ENCODE assay signal across 27 cellular contexts in genomic region chr7:73838642-73839041, GRCh38. TPM values are rescaled to one million over a fixed set of nuclear protein-coding genes. Genes with fewer than 3 reads are reported as not detected.
A peak's percentile ranks its signal among the peaks of the same experiment; 100 is the strongest.
DNase-seq lines count a peak whose midpoint lies in the region; ATAC-seq and TF ChIP-seq lines count a peak whose summit lies in the region.
"Had no signal": no experiment of that assay in that cellular context is flagged by ENCODE, and none has a peak within 500 bp of the region (broad histone marks: within the 10 kb centered on the region; RNA-seq: fewer than 3 reads in every experiment).

No MANE protein-coding gene starts in this region.

- no peak for TF ChIP-seq CTCF in natural killer cell (IDR thresholded peaks at IDR 0.05)
- TF ChIP-seq CTCF in MCF 10A (IDR thresholded peaks at IDR 0.05; ENCODE audit: unreplicated experiment) = no peak

- no TSS peak for BruUV-seq in MCF 10A (replicated peaks; lab: Mats Ljungman, UMichigan)

- no peak for ATAC-seq in natural killer cell treated with Interleukin-12 subunit alpha and Interleukin-12 subunit beta and Interleukin-15 and Interleukin-18, amount 100 ng/mL, for 72 hours
- ATAC-seq in natural killer cell (no peak), HG03457 (IDR thresholded peaks at IDR 0.05; ENCODE audit: unreplicated experiment) (no peak)
- ATAC-seq: activated CD8-positive, alpha-beta T cell treated with anti-CD3 and anti-CD28 coated beads for 36 hours had no signal

- H3K36me3 Mint-ChIP-seq in natural killer cell treated with Interleukin-12 subunit alpha and Interleukin-12 subunit beta and Interleukin-15 and Interleukin-18, amount 100 ng/mL, for 72 hours = no peaks in the 10 kb centered on the region
- H3K36me3 Mint-ChIP-seq in natural killer cell = no peaks in the 10 kb centered on the region
- H3K36me3 Mint-ChIP-seq in MCF 10A (ENCODE audit: insufficient read depth, unreplicated experiment) = no peaks in the 10 kb centered on the region
- no peaks in the 10 kb centered on the region for H3K36me3 Mint-ChIP-seq in activated CD4-positive, alpha-beta memory T cell treated with anti-CD3 and anti-CD28 coated beads, Interleukin-2, amount 10 ng/mL, durations not matched to agents 7 days and 5 days (ENCODE audit: low read depth)
- H3K36me3 Mint-ChIP-seq: brain had no signal

- intact Hi-C loops in natural killer cell (cut with micrococcal nuclease) = no loop called here
- intact Hi-C loops in MCF 10A (cut with micrococcal nuclease) = no loop called here

- H3K27ac Mint-ChIP-seq in natural killer cell treated with Interleukin-12 subunit alpha and Interleukin-12 subunit beta and Interleukin-15 and Interleukin-18, amount 100 ng/mL, for 72 hours = no peak overlapping the region
- no peak overlapping the region for H3K27ac Mint-ChIP-seq in natural killer cell
- H3K27ac Mint-ChIP-seq in MCF 10A (ENCODE audit: low read depth, unreplicated experiment) = peak overlapping the region; percentile 52
- no peak overlapping the region for H3K27ac Mint-ChIP-seq in activated CD4-positive, alpha-beta memory T cell treated with anti-CD3 and anti-CD28 coated beads, Interleukin-2, amount 10 ng/mL, durations not matched to agents 7 days and 5 days
- H3K27ac Mint-ChIP-seq: activated CD8-positive, alpha-beta T cell treated with anti-CD3 and anti-CD28 coated beads for 36 hours; brain had no signal

- DNase-seq in natural killer cell treated with Interleukin-12 subunit alpha and Interleukin-12 subunit beta and Interleukin-15 and Interleukin-18, amount 100 ng/mL, for 72 hours (ENCODE audit: low spot score) = peak; percentile 26
- DNase-seq in natural killer cell (no peak), MCF 10A (ENCODE audit: unreplicated experiment) (peak; percentile 86), kidney tubule cell (ENCODE audit: low spot score) (peak; percentile 53), Ammon's horn (ENCODE audit: low spot score) (no peak), dedifferentiated amniotic fluid mesenchymal stem cell (ENCODE audit: extremely low spot score) (no peak)
- no peak for DNase-seq in activated CD4-positive, alpha-beta memory T cell treated with anti-CD3 and anti-CD28 coated beads, Interleukin-2, amount 10 ng/mL, durations not matched to agents 7 days and 5 days
- DNase-seq: activated CD4-positive, CD25-positive, alpha-beta regulatory T cell; activated CD8-positive, alpha-beta T cell treated with anti-CD3 and anti-CD28 coated beads for 36 hours; activated gamma-delta T cell; activated T-cell treated with anti-CD3 and anti-CD28 coated beads for 4 hours; AML-193; foreskin fibroblast; left ventricle myocardium inferior; NCI-H1417 treated with DMSO at 0.1 percent for 48 hours; NCI-H2107; NCI-H524 treated with DMSO at 0.1 percent for 48 hours; RPMI8226; SK-N-SH; stimulated activated CD4-positive, alpha-beta T cell treated with anti-CD3 and anti-CD28 coated beads, Interleukin-1b, Interleukin-23, amount 100 ng/mL, for 48 hours; testis had no signal

- H3K27me3 Mint-ChIP-seq in natural killer cell treated with Interleukin-12 subunit alpha and Interleukin-12 subunit beta and Interleukin-15 and Interleukin-18, amount 100 ng/mL, for 72 hours = no peaks in the 10 kb centered on the region
- H3K27me3 Mint-ChIP-seq in natural killer cell (ENCODE audit: low read depth in 2 of 2) (no peaks in the 10 kb centered on the region), MCF 10A (ENCODE audit: insufficient read depth, unreplicated experiment) (no peaks in the 10 kb centered on the region)
- peaks cover under 1% of the 10 kb centered on the region for H3K27me3 Mint-ChIP-seq in activated CD4-positive, alpha-beta memory T cell treated with anti-CD3 and anti-CD28 coated beads, Interleukin-2, amount 10 ng/mL, durations not matched to agents 7 days and 5 days
- H3K27me3 Mint-ChIP-seq: activated CD8-positive, alpha-beta T cell treated with anti-CD3 and anti-CD28 coated beads for 36 hours had no signal

- H3K4me3 Mint-ChIP-seq in natural killer cell treated with Interleukin-12 subunit alpha and Interleukin-12 subunit beta and Interleukin-15 and Interleukin-18, amount 100 ng/mL, for 72 hours = no peak overlapping the region
- H3K4me3 Mint-ChIP-seq in natural killer cell (no peak overlapping the region), MCF 10A (ENCODE audit: unreplicated experiment) (no peak overlapping the region)
- no peak overlapping the region for H3K4me3 Mint-ChIP-seq in activated CD4-positive, alpha-beta memory T cell treated with anti-CD3 and anti-CD28 coated beads, Interleukin-2, amount 10 ng/mL, durations not matched to agents 7 days and 5 days
- H3K4me3 Mint-ChIP-seq: activated CD8-positive, alpha-beta T cell treated with anti-CD3 and anti-CD28 coated beads for 36 hours had no signal

- POLR2A ChIA-PET in MCF 10A (lab: Yijun Ruan, JAX) = interaction anchor here (1.1 to 3.5 kb wide), 4 partner anchors 11 to 100 kb away, joined by 3 to 24 read pairs (median 9); partner anchors contain the start of gene ABHD11
- POLR2A ChIA-PET in activated CD4-positive, alpha-beta memory T cell treated with anti-CD3 and anti-CD28 coated beads, Interleukin-2, amount 10 ng/mL, durations not matched to agents 7 days and 5 days (lab: Charles Lee) = no interaction called here

- H3K9me3 Mint-ChIP-seq in natural killer cell treated with Interleukin-12 subunit alpha and Interleukin-12 subunit beta and Interleukin-15 and Interleukin-18, amount 100 ng/mL, for 72 hours = no peaks in the 10 kb centered on the region
- H3K9me3 Mint-ChIP-seq in natural killer cell (no peaks in the 10 kb centered on the region), MCF 10A (ENCODE audit: unreplicated experiment) (no peaks in the 10 kb centered on the region)
- no peaks in the 10 kb centered on the region for H3K9me3 Mint-ChIP-seq in activated CD4-positive, alpha-beta memory T cell treated with anti-CD3 and anti-CD28 coated beads, Interleukin-2, amount 10 ng/mL, durations not matched to agents 7 days and 5 days
- H3K9me3 Mint-ChIP-seq: activated CD8-positive, alpha-beta T cell treated with anti-CD3 and anti-CD28 coated beads for 36 hours; neural crest cell had no signal

- peaks cover 0 to 4% of the 10 kb centered on the region in 2 donors for H3K4me1 Mint-ChIP-seq in natural killer cell treated with Interleukin-12 subunit alpha and Interleukin-12 subunit beta and Interleukin-15 and Interleukin-18, amount 100 ng/mL, for 72 hours (ENCODE audit: low read depth in 2 of 2)
- peaks cover 0 to 7% of the 10 kb centered on the region in 2 donors for H3K4me1 Mint-ChIP-seq in natural killer cell
- peaks cover 12% of the 10 kb centered on the region for H3K4me1 Mint-ChIP-seq in MCF 10A (ENCODE audit: insufficient read depth, unreplicated experiment)
- peaks cover 21% of the 10 kb centered on the region for H3K4me1 Mint-ChIP-seq in activated CD4-positive, alpha-beta memory T cell treated with anti-CD3 and anti-CD28 coated beads, Interleukin-2, amount 10 ng/mL, durations not matched to agents 7 days and 5 days
- H3K4me1 Mint-ChIP-seq: brain had no signal

- CTCF ChIA-PET in MCF 10A (lab: Yijun Ruan, JAX) = interaction anchor here (1.0 to 1.1 kb wide), 2 partner anchors 17 to 27 kb away, joined by 4 to 5 read pairs; no protein-coding TSS in a partner anchor
- CTCF ChIA-PET in activated CD4-positive, alpha-beta memory T cell treated with anti-CD3 and anti-CD28 coated beads, Interleukin-2, amount 10 ng/mL, durations not matched to agents 7 days and 5 days (lab: Charles Lee) = interaction anchor here (0.6 kb wide), 1 partner anchor 563 kb away, joined by 5 read pairs; no protein-coding TSS in a partner anchor

RNA-seq across cellular contexts. Expression of gene METTL27, which starts 3.7 kb away (rescaled TPM):
- not detected for total RNA-seq in natural killer cell treated with Interleukin-12 subunit alpha and Interleukin-12 subunit beta and Interleukin-15 and Interleukin-18, amount 100 ng/mL, for 72 hours
- total RNA-seq in natural killer cell = 1 to 10 TPM in 1 of 3 donors, not detected in 2; 1.2 TPM
- total RNA-seq in MCF 10A (2022) = 4.4 and 7.3 TPM in 2 replicates
- total RNA-seq in activated CD4-positive, alpha-beta memory T cell treated with anti-CD3 and anti-CD28 coated beads, Interleukin-2, amount 10 ng/mL, durations not matched to agents 7 days and 5 days = 1 to 10 TPM; 3.3 to 3.7 TPM
- total RNA-seq: activated CD8-positive, alpha-beta T cell treated with anti-CD3 and anti-CD28 coated beads for 36 hours; mononuclear cell had no signal

RNA-seq across cellular contexts. Expression of gene CLDN4, which starts 7.8 kb away (rescaled TPM):
- total RNA-seq in natural killer cell treated with Interleukin-12 subunit alpha and Interleukin-12 subunit beta and Interleukin-15 and Interleukin-18, amount 100 ng/mL, for 72 hours = not detected
- total RNA-seq in natural killer cell (under 1 TPM; 0.09 to 0.30 (median 0.20) TPM), MCF 10A (2022) (0.22 and 0.28 TPM in 2 replicates)
- under 1 TPM in 1 of 2 experiments, not detected in 1; 0.10 TPM for total RNA-seq in activated CD4-positive, alpha-beta memory T cell treated with anti-CD3 and anti-CD28 coated beads, Interleukin-2, amount 10 ng/mL, durations not matched to agents 7 days and 5 days

RNA-seq across cellular contexts. Expression of gene TMEM270, which starts 22.3 kb away (rescaled TPM):
- total RNA-seq in natural killer cell treated with Interleukin-12 subunit alpha and Interleukin-12 subunit beta and Interleukin-15 and Interleukin-18, amount 100 ng/mL, for 72 hours = not detected
- total RNA-seq in natural killer cell (not detected), MCF 10A (2022) (not detected in 2 replicates)
- total RNA-seq in activated CD4-positive, alpha-beta memory T cell treated with anti-CD3 and anti-CD28 coated beads, Interleukin-2, amount 10 ng/mL, durations not matched to agents 7 days and 5 days = not detected
- total RNA-seq: activated CD8-positive, alpha-beta T cell treated with anti-CD3 and anti-CD28 coated beads for 36 hours; endothelial cell of umbilical vein; left ventricle myocardium inferior; mononuclear cell; neural crest cell; pulmonary artery endothelial cell had no signal

Comparison
In these comparisons a context has a peak if more than half of its experiments do, and no peak if none do; other contexts are left out.
1. DNase-seq: peak in natural killer cell treated with Interleukin-12 subunit alpha and Interleukin-12 subunit beta and Interleukin-15 and Interleukin-18, amount 100 ng/mL, for 72 hours (single experiment), MCF 10A (single experiment) and kidney tubule cell (single experiment); none in natural killer cell (single experiment), Ammon's horn (single experiment), dedifferentiated amniotic fluid mesenchymal stem cell (single experiment) and activated CD4-positive, alpha-beta memory T cell treated with anti-CD3 and anti-CD28 coated beads, Interleukin-2, amount 10 ng/mL, durations not matched to agents 7 days and 5 days (single experiment).